In the genomic region with DNA sequence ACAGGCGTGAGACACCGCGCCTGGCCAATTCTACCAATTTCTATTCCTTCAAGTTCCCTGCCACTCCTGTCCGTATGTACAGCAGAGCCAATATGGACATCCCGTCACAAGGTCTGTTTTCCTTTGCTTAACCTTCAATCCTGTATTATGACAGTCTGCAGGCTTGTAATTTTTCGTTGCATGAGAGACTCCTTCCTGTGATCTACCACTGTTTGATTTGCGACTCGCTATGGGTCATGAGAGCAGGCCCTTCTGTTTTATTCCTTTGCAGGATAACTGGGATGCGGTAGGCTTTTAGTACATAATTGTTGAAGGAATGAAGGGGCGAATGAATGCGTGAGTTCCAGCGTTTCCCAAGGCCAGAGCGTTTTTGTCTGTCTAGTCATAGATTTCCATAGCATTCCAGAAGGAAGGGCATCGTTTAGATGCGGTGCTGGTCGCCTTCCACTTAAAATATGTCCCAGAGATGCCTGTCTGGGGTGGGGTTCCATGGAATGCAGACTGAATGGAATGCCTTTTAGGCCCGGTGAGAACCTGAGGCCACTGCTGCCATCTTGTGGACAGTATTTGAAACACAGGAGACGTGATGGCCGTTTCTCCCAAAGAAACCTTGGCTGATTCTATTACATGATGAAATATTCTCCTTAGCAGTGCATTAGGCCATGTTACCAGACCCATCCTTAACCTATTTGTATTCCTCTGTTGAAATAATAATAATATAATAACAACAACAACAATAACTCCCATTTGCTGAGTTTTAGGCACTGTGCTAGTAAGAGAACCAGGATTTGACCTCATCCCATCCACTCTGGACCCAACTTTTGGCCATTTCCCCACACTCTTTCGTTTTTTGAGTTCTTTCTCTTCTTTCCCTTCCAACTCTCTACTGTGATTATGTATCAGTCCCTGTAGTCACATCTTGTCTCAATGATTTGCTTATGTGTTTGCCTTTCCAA, we compare ENCODE assay signal across 8 cellular contexts.
DNase-seq lines count a peak whose midpoint lies in the region; ATAC-seq lines count a peak whose summit lies in the region.

No MANE protein-coding gene starts in this region.

- DNase-seq in NCI-H2196 (lab: John Stamatoyannopoulos, UW; ENCODE audit: unreplicated experiment) = peak; percentile 21
- DNase-seq in NCI-H2196 treated with DMSO at 0.1 percent for 48 hours (lab: John Stamatoyannopoulos, UW; ENCODE audit: unreplicated experiment) = no peak
- DNase-seq in NAMALWA (ENCODE audit: low spot score) = peak; percentile 78
- DNase-seq in UCSD-AML1 (lab: John Stamatoyannopoulos, UW; ENCODE audit: unreplicated experiment) = peak; percentile 56
- peak; percentile 66 for DNase-seq in cerebellar cortex (ENCODE audit: low spot score)
- DNase-seq in kidney tubule cell (ENCODE audit: low spot score) = peak; percentile 94
- peak; percentile 46 for DNase-seq in stimulated activated CD4-positive, alpha-beta T cell treated with anti-CD3 and anti-CD28 coated beads, Interleukin-4, amount 100 ng/mL, for 1 hour

- no peak for ATAC-seq in HG03378 (IDR thresholded peaks at IDR 0.05; ENCODE audit: unreplicated experiment)
